Comparison of ENCODE assay signal across 10 cellular contexts in the genomic region with DNA sequence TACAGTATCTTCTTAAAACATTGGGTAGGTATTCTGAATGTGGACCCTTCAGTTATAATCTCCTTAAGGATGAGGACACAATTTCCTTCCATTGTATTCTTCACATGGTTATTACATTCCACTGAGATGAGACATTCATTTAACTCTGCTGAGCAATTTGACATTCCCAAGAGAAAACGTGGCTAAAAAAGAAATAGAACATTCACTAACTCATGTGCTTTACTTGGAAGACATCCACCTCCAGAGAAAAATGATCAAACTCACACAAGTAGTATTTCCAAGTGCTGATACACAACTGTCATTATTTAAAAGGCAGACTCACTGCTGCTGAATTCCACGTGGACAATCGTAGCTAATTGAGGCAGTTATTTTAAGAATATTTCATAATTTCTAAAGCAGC.
DNase-seq lines count a peak whose midpoint lies in the region; ATAC-seq and TF ChIP-seq lines count a peak whose summit lies in the region.
"Had no signal": no experiment of that assay in that cellular context is flagged by ENCODE, and none has a peak within 500 bp of the region (broad histone marks: within the 10 kb centered on the region; RNA-seq: fewer than 3 reads in every experiment).

No MANE protein-coding gene starts in this region.

- H3K36me3 Mint-ChIP-seq in HFFc6 (ENCODE audit: low read depth), result peaks cover 7% of the 10 kb centered on the region
- H3K36me3 Mint-ChIP-seq: type B pancreatic cell had no signal

- intact Hi-C loops in left ventricle myocardium superior (cut with micrococcal nuclease), result no loop called here

- in situ Hi-C loops in astrocyte of the cerebellum (cut with HindIII; ENCODE audit: low sequenced_read_pairs), result no loop called here

- ATAC-seq in left ventricle myocardium superior (peak; percentile 56), HG03139 (IDR thresholded peaks at IDR 0.05; ENCODE audit: unreplicated experiment) (no peak), HG03045 (IDR thresholded peaks at IDR 0.05; ENCODE audit: unreplicated experiment) (no peak), HG02759 (IDR thresholded peaks at IDR 0.05; ENCODE audit: unreplicated experiment) (no peak), GM18867 (IDR thresholded peaks at IDR 0.05; ENCODE audit: unreplicated experiment) (no peak)

- H3K4me1 Mint-ChIP-seq in HFFc6 (ENCODE audit: low read depth), result peaks cover 96% of the 10 kb centered on the region

- H3K9me3 Mint-ChIP-seq in HFFc6, result no peaks in the 10 kb centered on the region

- no peak overlapping the region for H3K4me3 ChIP-seq in astrocyte of the cerebellum (ENCODE audit: low read depth, low read length)

- peak overlapping the region; percentile 52 for H3K4me3 Mint-ChIP-seq in HFFc6
- H3K4me3 Mint-ChIP-seq: type B pancreatic cell had no signal

- TF ChIP-seq CTCF in HFFc6 (IDR thresholded peaks at IDR 0.05) (no peak), astrocyte of the cerebellum (IDR thresholded peaks at IDR 0.05; ENCODE audit: low read depth, low read length, missing control alignments) (no peak)

- no peaks in the 10 kb centered on the region for H3K27me3 Mint-ChIP-seq in HFFc6 (ENCODE audit: insufficient read depth)
- H3K27me3 Mint-ChIP-seq: type B pancreatic cell had no signal

- H3K27ac Mint-ChIP-seq in HFFc6, result peak overlapping the region; percentile 75
- H3K27ac Mint-ChIP-seq: type B pancreatic cell had no signal

- DNase-seq in HFFc6 (peak; percentile 95), astrocyte of the cerebellum (ENCODE audit: low read depth) (peak; percentile 96), left ventricle myocardium superior (no peak), stromal cell of bone marrow (ENCODE audit: low read depth) (peak; percentile 98)
- DNase-seq: islet precursor cell had no signal
